Comparison of ENCODE assay signal across 1 cellular context in the genomic region with DNA sequence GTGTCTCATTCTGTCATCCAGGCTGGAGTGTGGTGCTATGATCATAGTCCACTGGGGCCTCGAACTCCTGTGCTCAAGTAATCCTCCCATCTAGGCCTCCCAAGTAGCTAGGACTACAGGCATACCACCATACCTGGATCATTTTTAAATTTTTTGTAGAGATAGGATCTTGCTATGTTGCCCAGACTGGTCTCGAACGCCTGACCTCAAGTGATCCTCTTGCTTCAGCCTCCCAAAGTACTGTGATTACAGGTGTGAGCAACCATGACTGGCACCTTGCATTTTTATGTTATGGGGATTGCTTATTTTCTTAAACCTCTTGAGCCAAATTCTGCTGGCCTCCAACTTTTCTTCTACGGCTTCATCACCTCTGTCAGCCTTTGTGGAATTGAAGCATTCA.
TF ChIP-seq lines count a peak whose summit lies in the region.

No MANE protein-coding gene starts in this region.

TF ChIP-seq in HepG2, 621 proteins besides CTCF, POLR2A, EP300 and RAD21:
- TF ChIP-seq ZNF121 (CRISPR knock-in tag; IDR thresholded peaks at IDR 0.05) (peak; percentile 66), ZNF382 (CRISPR knock-in tag; IDR thresholded peaks at IDR 0.05; ENCODE audit: borderline replicate concordance) (no peak)
